Comparison of ENCODE assay signal across 28 cellular contexts in the genomic region with DNA sequence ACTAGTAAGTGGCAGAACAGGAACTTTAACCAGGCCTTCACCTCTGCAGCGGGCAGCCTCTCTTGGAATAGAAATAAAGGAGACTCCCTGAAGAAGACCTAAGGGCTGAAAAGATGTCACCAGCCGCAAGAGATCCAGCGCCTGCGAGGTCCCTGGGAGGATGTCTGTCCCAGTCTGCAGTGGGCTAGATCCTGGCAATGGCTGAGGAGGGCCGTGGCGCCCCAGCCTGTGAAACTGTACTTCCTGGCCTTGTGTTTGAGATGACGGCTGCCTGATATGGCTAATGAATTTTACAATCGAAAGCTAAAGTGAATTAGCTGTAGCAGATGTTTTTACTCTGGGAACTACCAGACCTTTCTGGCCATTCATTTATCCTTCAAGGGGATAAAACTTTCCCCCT.
"Had no signal": no experiment of that assay in that cellular context is flagged by ENCODE, and none has a peak within 500 bp of the region (broad histone marks: within the 10 kb centered on the region; RNA-seq: fewer than 3 reads in every experiment).

No MANE protein-coding gene starts in this region.

- FAIRE-seq: colon, keratinocyte, small intestine, urothelium cell line had no signal

- H3K4me3 Mint-ChIP-seq: endodermal cell; nephron; stimulated activated effector memory CD8-positive, alpha-beta T cell treated with anti-CD3 and anti-CD28 coated beads, Interleukin-12 subunit alpha, Interleukin-12 subunit beta, amount 100 ng/mL, for 72 hours; type B pancreatic cell had no signal

- H3K27ac Mint-ChIP-seq: endodermal cell; naive thymus-derived CD4-positive, alpha-beta T cell; nephron; stimulated activated effector memory CD8-positive, alpha-beta T cell treated with anti-CD3 and anti-CD28 coated beads, Interleukin-12 subunit alpha, Interleukin-12 subunit beta, amount 100 ng/mL, for 72 hours; type B pancreatic cell had no signal

- ATAC-seq: esophagus mucosa; gastrocnemius medialis; left lung; naive thymus-derived CD4-positive, alpha-beta T cell; psoas muscle; right lobe of liver; stimulated activated effector memory CD8-positive, alpha-beta T cell treated with anti-CD3 and anti-CD28 coated beads, Interleukin-12 subunit alpha, Interleukin-12 subunit beta, amount 100 ng/mL, for 72 hours had no signal

- H3K36me3 Mint-ChIP-seq: naive thymus-derived CD4-positive, alpha-beta T cell; stimulated activated effector memory CD8-positive, alpha-beta T cell treated with anti-CD3 and anti-CD28 coated beads, Interleukin-12 subunit alpha, Interleukin-12 subunit beta, amount 100 ng/mL, for 72 hours; type B pancreatic cell had no signal

- H3K27ac ChIP-seq: dorsolateral prefrontal cortex, epithelial cell of prostate, gastrocnemius medialis, left lung, psoas muscle, right lobe of liver, testis, tibial artery had no signal

- H3K9me3 Mint-ChIP-seq: endodermal cell; nephron; stimulated activated effector memory CD8-positive, alpha-beta T cell treated with anti-CD3 and anti-CD28 coated beads, Interleukin-12 subunit alpha, Interleukin-12 subunit beta, amount 100 ng/mL, for 72 hours; type B pancreatic cell had no signal

- H3K27me3 ChIP-seq: gastrocnemius medialis, right lobe of liver, testis, tibial artery had no signal

- H3K4me1 ChIP-seq: gastrocnemius medialis, left lung, psoas muscle, right lobe of liver, testis, tibial artery had no signal

- DNase-seq: effector CD4-positive, alpha-beta T cell; endodermal cell; foreskin fibroblast; gastrocnemius medialis; left lung; mesenchymal stem cell; midbrain; naive thymus-derived CD4-positive, alpha-beta T cell; nucleus accumbens; right lobe of liver; small intestine; stimulated activated CD4-positive, alpha-beta T cell treated with anti-CD3 and anti-CD28 coated beads, Interleukin-12 subunit alpha, Interleukin-12 subunit beta, amount 100 ng/mL, for 4 hours; stimulated activated CD4-positive, alpha-beta T cell treated with anti-CD3 and anti-CD28 coated beads, Interleukin-1b, Interleukin-23, amount 100 ng/mL, for 48 hours; stimulated activated CD4-positive, alpha-beta T cell treated with anti-CD3 and anti-CD28 coated beads, Interleukin-4, amount 100 ng/mL, for 1 hour; stimulated activated naive CD4-positive, alpha-beta T cell treated with Interleukin-2 at 50 U/mL for 16 hours; substantia nigra; testis; tibial artery had no signal

- H3K36me3 ChIP-seq: gastrocnemius medialis, left lung, right lobe of liver, tibial artery had no signal

- H3K9me3 ChIP-seq: gastrocnemius medialis, left lung, psoas muscle, right lobe of liver, testis, tibial artery had no signal

- H3K4me3 ChIP-seq: dorsolateral prefrontal cortex, gastrocnemius medialis, left lung, psoas muscle, right lobe of liver, testis, tibial artery had no signal

- H3K4me1 Mint-ChIP-seq: endodermal cell; stimulated activated effector memory CD8-positive, alpha-beta T cell treated with anti-CD3 and anti-CD28 coated beads, Interleukin-12 subunit alpha, Interleukin-12 subunit beta, amount 100 ng/mL, for 72 hours had no signal
